ENCODE assay signal across 12 cellular contexts in the genomic region with DNA sequence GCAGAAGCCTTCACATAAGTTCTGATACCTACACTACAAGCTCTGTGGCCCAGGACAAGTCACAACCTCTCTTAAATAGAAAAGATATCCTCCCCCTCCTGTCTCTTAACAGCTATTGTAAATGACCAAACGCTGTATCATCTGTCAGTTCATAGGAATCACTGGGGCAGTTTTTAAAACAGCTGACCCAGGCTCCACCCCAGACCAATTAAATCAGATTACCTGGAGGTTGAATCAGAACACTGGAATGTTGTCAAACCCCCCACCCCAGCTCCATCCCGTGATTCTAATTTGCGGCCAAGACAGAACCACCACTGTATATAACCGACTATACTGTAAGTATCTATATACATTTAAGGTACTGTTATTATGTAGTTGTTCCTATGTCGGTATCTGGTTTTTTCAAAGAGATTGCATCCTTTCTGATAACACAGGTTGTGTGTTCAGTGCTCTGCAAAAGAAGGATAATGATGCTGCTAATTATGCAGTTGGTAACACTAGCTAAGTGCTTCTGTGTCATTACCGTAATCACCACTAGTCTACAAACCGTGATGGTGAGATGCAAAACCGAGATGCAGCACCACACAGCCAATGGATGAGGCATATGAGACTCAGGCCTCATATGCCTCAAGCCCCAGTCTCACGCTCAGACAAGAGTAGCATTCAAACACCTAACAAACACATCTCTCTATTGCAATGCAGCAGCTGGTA. TPM values are rescaled to one million over a fixed set of nuclear protein-coding genes. Genes with fewer than 3 reads are reported as not detected.
A peak's percentile ranks its signal among the peaks of the same experiment; 100 is the strongest.
DNase-seq lines count a peak whose midpoint lies in the region; ATAC-seq, FAIRE-seq and TF ChIP-seq lines count a peak whose summit lies in the region.
"Had no signal": no experiment of that assay in that cellular context is flagged by ENCODE, and none has a peak within 500 bp of the region (broad histone marks: within the 10 kb centered on the region; RNA-seq: fewer than 3 reads in every experiment).

No MANE protein-coding gene starts in this region.

- DNase-seq in AG04450 (ENCODE audit: low read depth, low spot score) (no peak), HPDE6-E6E7 (ENCODE audit: extremely low spot score) (peak; percentile 87), activated B cell treated with CpG ODN at 0.5 μM for 24 hours (no peak), HepG2 (ENCODE audit: low spot score) (no peak), upper lobe of left lung (no peak), amniotic stem cell (lab: John Stamatoyannopoulos, UW) (no peak)
- DNase-seq: activated T-cell treated with anti-CD3 and anti-CD28 coated beads, Interleukin-2, amount 50 U/mL, for 24 hours; GOT3; NCI-H2227 treated with DMSO at 0.1 percent for 48 hours had no signal

- no peak for TF ChIP-seq POLR2A in HepG2 (IDR thresholded peaks at IDR 0.05; ENCODE audit: insufficient read depth in 1 of 2, low read depth in 2 of 2, low read length in 2 of 2)
- no peak for TF ChIP-seq POLR2A in upper lobe of left lung (IDR thresholded peaks at IDR 0.05)

- no peak overlapping the region for H3K27ac Mint-ChIP-seq in activated B cell treated with CpG ODN at 0.5 μM for 24 hours
- H3K27ac Mint-ChIP-seq: activated T-cell treated with anti-CD3 and anti-CD28 coated beads, Interleukin-2, amount 50 U/mL, for 24 hours had no signal

- TF ChIP-seq CTCF in AG04450 (IDR thresholded peaks at IDR 0.05; ENCODE audit: low read depth, low read length) (peak; percentile 21; the same call in 1 of the 2 replicates), activated B cell treated with CpG ODN at 0.5 μM for 24 hours (IDR thresholded peaks at IDR 0.05) (no peak), HepG2 (CRISPR knock-in tag; IDR thresholded peaks at IDR 0.05) (peak; percentile 20; the same call in 1 of the 2 replicates), upper lobe of left lung (IDR thresholded peaks at IDR 0.05) (no peak)

- peak overlapping the region; percentile 90 for H3K4me2 ChIP-seq in HepG2 (ENCODE audit: low read depth, low read length)

- no peak for TF ChIP-seq EP300 in HepG2 (IDR thresholded peaks at IDR 0.05; ENCODE audit: low read depth in 2 of 2, low read length in 2 of 2)
- no peak for TF ChIP-seq EP300 in HepG2 (CRISPR knock-in tag; IDR thresholded peaks at IDR 0.05; ENCODE audit: borderline replicate concordance)
- no peak for TF ChIP-seq EP300 in upper lobe of left lung (IDR thresholded peaks at IDR 0.05)

- in situ Hi-C loops in HepG2 (cut with HindIII; ENCODE audit: extremely low pct_ligation_motif_present, low pct_unique_long_range_greater_than_20kb), result no loop called here

- H4K20me1 ChIP-seq in HepG2 (ENCODE audit: insufficient read depth, low read length), result peaks cover 36% of the 10 kb centered on the region

- H3K4me3 Mint-ChIP-seq in activated B cell treated with CpG ODN at 0.5 μM for 24 hours, result no peak overlapping the region
- H3K4me3 Mint-ChIP-seq: activated T-cell treated with anti-CD3 and anti-CD28 coated beads, Interleukin-2, amount 50 U/mL, for 24 hours had no signal

- no peak overlapping the region for H2AFZ ChIP-seq in HepG2 (ENCODE audit: low read length)

- peaks cover 5% of the 10 kb centered on the region for H3K27me3 Mint-ChIP-seq in activated B cell treated with CpG ODN at 0.5 μM for 24 hours

- H3K9ac ChIP-seq in HepG2 (ENCODE audit: insufficient read depth, low read depth, low read length), result no peak overlapping the region

- H3K4me3 ChIP-seq in AG04450 (ENCODE audit: low read depth, low read length), result no peak overlapping the region
- peak overlapping the region in 1 of 3 experiments; percentile 68; a peak in 1 of 6 replicates for H3K4me3 ChIP-seq in HepG2 (replicated peaks in 1 of 3; ENCODE audit: insufficient read depth in 1 of 3, low read depth in 2 of 3, low read length in 3 of 3)
- no peak overlapping the region for H3K4me3 ChIP-seq in upper lobe of left lung
- H3K4me3 ChIP-seq: psoas muscle had no signal

- CTCF ChIA-PET in AG04450 (lab: Charles Lee), result interaction anchor here (0.6 kb wide), 1 partner anchor 285 kb away, joined by 4 read pairs; no protein-coding TSS in a partner anchor
- CTCF ChIA-PET in activated B cell treated with CpG ODN at 0.5 μM for 24 hours (lab: Charles Lee), result interaction anchor here (0.8 kb wide), 1 partner anchor 27 kb away, joined by 3 read pairs; no protein-coding TSS in a partner anchor
- CTCF ChIA-PET in HepG2 (lab: Yijun Ruan, JAX; ENCODE audit: low intra/inter-chr PET ratio, low total read pairs), result no interaction called here

- FAIRE-seq in HepG2 (lab: Jason Lieb, UNC), result no peak

- H3K9me3 ChIP-seq in AG04450 (ENCODE audit: control insufficient read depth, insufficient read depth, low read length), result peaks cover 8% of the 10 kb centered on the region
- no peaks in the 10 kb centered on the region for H3K9me3 ChIP-seq in HepG2 (ENCODE audit: low read length)
- no peaks in the 10 kb centered on the region for H3K9me3 ChIP-seq in upper lobe of left lung
- H3K9me3 ChIP-seq: psoas muscle had no signal

- peaks cover 8% of the 10 kb centered on the region for H3K36me3 Mint-ChIP-seq in activated B cell treated with CpG ODN at 0.5 μM for 24 hours (ENCODE audit: low read depth)

- no peaks in the 10 kb centered on the region for H3K27me3 ChIP-seq in AG04450 (ENCODE audit: control insufficient read depth, insufficient read depth, low read length)
- H3K27me3 ChIP-seq in HepG2 (ENCODE audit: control insufficient read depth in 1 of 2, insufficient read depth in 2 of 2, low read length in 2 of 2), result no peaks in the 10 kb centered on the region; a peak in 1 of 5 replicates
- no peaks in the 10 kb centered on the region for H3K27me3 ChIP-seq in upper lobe of left lung

- no TSS peak for BruUV-seq in HepG2 (replicated peaks; lab: Mats Ljungman, UMichigan)

- H3K27ac ChIP-seq in AG04450 (ENCODE audit: low read depth, low read length) (no peak overlapping the region), HepG2 (ENCODE audit: extremely low read length, insufficient read depth, low read length) (peak overlapping the region; percentile 86), upper lobe of left lung (no peak overlapping the region)

- peaks cover 2 to 5% of the 10 kb centered on the region in 2 experiments for H3K36me3 ChIP-seq in HepG2 (replicated peaks in 1 of 2; ENCODE audit: control insufficient read depth in 1 of 2, insufficient read depth in 2 of 2, low read length in 2 of 2)
- H3K36me3 ChIP-seq in upper lobe of left lung, result no peaks in the 10 kb centered on the region

- 0 out of 2 replicates have a peak, but pooled peaks have one; percentile 6 for TF ChIP-seq RAD21 in HepG2 (CRISPR knock-in tag; IDR thresholded peaks at IDR 0.05)

- peak; percentile 37 for ATAC-seq in activated B cell treated with CpG ODN at 0.5 μM for 24 hours (ENCODE audit: low read depth)
- peak; percentile 50 for ATAC-seq in HepG2
- ATAC-seq in upper lobe of left lung (ENCODE audit: low FRiP score in 2 of 2), result no peak
- ATAC-seq in GM21526 (IDR thresholded peaks at IDR 0.05; ENCODE audit: low FRiP score, unreplicated experiment), result no peak
- ATAC-seq in GM19035 (IDR thresholded peaks at IDR 0.05; ENCODE audit: unreplicated experiment), result no peak

- peaks cover 2% of the 10 kb centered on the region for H3K9me3 Mint-ChIP-seq in activated B cell treated with CpG ODN at 0.5 μM for 24 hours
- H3K9me3 Mint-ChIP-seq: activated T-cell treated with anti-CD3 and anti-CD28 coated beads, Interleukin-2, amount 50 U/mL, for 24 hours had no signal

- H3K79me2 ChIP-seq in HepG2 (ENCODE audit: insufficient read depth, low read length), result peaks cover 93% of the 10 kb centered on the region

- WGBS in HepG2 (ENCODE audit: low lambda C conversion rate), result 43% methylated on average over 8 of the region's 9 CpGs
- 93 to 95% methylated on average over 9 of the region's 9 CpGs for WGBS in upper lobe of left lung, 2 donors

- POLR2A ChIA-PET in AG04450 (lab: Yijun Ruan, JAX), result no interaction called here
- POLR2A ChIA-PET in activated B cell treated with CpG ODN at 0.5 μM for 24 hours (lab: Charles Lee), result no interaction called here
- POLR2A ChIA-PET in HepG2 (lab: Yijun Ruan, JAX), result interaction anchor here (0.9 to 2.7 kb wide), 11 partner anchors 15 to 253 kb away, joined by 3 to 13 read pairs (median 5); no protein-coding TSS in a partner anchor

- H3K4me1 ChIP-seq in HepG2 (ENCODE audit: insufficient read depth, low read length) (peaks cover 96% of the 10 kb centered on the region), upper lobe of left lung (peaks cover 8 to 29% (median 21%) of the 10 kb centered on the region in 4 donors)

- peaks cover 20% of the 10 kb centered on the region for H3K4me1 Mint-ChIP-seq in activated B cell treated with CpG ODN at 0.5 μM for 24 hours

- intact Hi-C loops in activated B cell treated with CpG ODN at 0.5 μM for 24 hours (cut with micrococcal nuclease) (no loop called here), HepG2 (cut with micrococcal nuclease; ENCODE audit: unreplicated experiment) (loop anchor here (2.0 to 5.0 kb wide), 2 partner anchors 64 to 198 kb away; no protein-coding TSS in a partner anchor)

RNA-seq across cellular contexts. Expression of gene TNS3, which starts 47.4 kb away (rescaled TPM):
- polyA plus RNA-seq in AG04450 (2011; rRNA removed) (121 and 131 TPM in 2 replicates), HepG2 (2011; rRNA removed) (52.9 and 55.1 TPM in 2 replicates)
- 326 and 376 TPM in 2 replicates for polyA minus RNA-seq in AG04450 (2011; rRNA and poly(A)+ RNA removed)
- total RNA-seq in activated B cell treated with CpG ODN at 0.5 μM for 24 hours (29.4 and 30.3 TPM in 2 replicates), HepG2 (2016; rRNA removed; fragmentation: Illumina TruSeq; extraction: Trizol) (51.3 and 55.7 TPM in 2 replicates), upper lobe of left lung (100 to 1,000 TPM in 5 of 6 donors, 10 to 100 TPM in 1; 90.6 to 266 (median 143) TPM)
- total RNA-seq in HepG2 (2016; cell fraction: cytosol; rRNA removed; fragmentation: Illumina TruSeq; extraction: Trizol; ENCODE audit: low read depth), result 14.9 and 19.1 TPM in 2 replicates
- total RNA-seq in HepG2 (2016; cell fraction: insoluble cytoplasmic fraction; rRNA removed; fragmentation: Illumina TruSeq; extraction: Trizol), result 45.5 and 52.6 TPM in 2 replicates
- 16.6 and 16.8 TPM in 2 replicates for total RNA-seq in HepG2 (2016; cell fraction: membrane; rRNA removed; fragmentation: Illumina TruSeq; extraction: Trizol)
- 72.4 and 83.0 TPM in 2 replicates for total RNA-seq in HepG2 (2016; cell fraction: nucleus; rRNA removed; fragmentation: Illumina TruSeq; extraction: Trizol)
- polyA plus RNA-seq in HepG2 (2011; cell fraction: cytosol; rRNA removed), result 28.4 and 33.2 TPM in 2 replicates
- 76.4 and 98.4 TPM in 2 replicates for polyA plus RNA-seq in HepG2 (2011; cell fraction: nucleus; rRNA removed)
- polyA plus RNA-seq in HepG2 (2012), result 48.6 and 60.6 TPM in 2 replicates
- polyA plus RNA-seq in HepG2 (2016; cell fraction: cytosol; fragmentation: Illumina TruSeq; extraction: Trizol; ENCODE audit: low read depth), result 1.6 and 1.9 TPM in 2 replicates
- 32.3 and 39.6 TPM in 2 replicates for polyA plus RNA-seq in HepG2 (2016; cell fraction: insoluble cytoplasmic fraction; fragmentation: Illumina TruSeq; extraction: Trizol; ENCODE audit: low read depth)
- polyA plus RNA-seq in HepG2 (2016; cell fraction: membrane; fragmentation: Illumina TruSeq; extraction: Trizol; ENCODE audit: low read depth), result 3.7 and 4.3 TPM in 2 replicates
- 56.5 and 64.9 TPM in 2 replicates for polyA plus RNA-seq in HepG2 (2016; cell fraction: nucleus; fragmentation: Illumina TruSeq; extraction: Trizol; ENCODE audit: insufficient read depth, low read depth)
- 29.7 and 302 TPM in 2 replicates for polyA minus RNA-seq in HepG2 (2011; rRNA and poly(A)+ RNA removed; ENCODE audit: low replicate concordance)
- 53.8 and 56.5 TPM in 2 replicates for polyA minus RNA-seq in HepG2 (2011; cell fraction: cytosol; rRNA and poly(A)+ RNA removed)
- polyA minus RNA-seq in HepG2 (2011; cell fraction: nucleus; rRNA and poly(A)+ RNA removed), result 139 and 170 TPM in 2 replicates

Comparison
In these comparisons a context has a peak if more than half of its experiments do, and no peak if none do; other contexts are left out.
1. CTCF ChIP-seq: peak in AG04450 (single experiment) and HepG2 (single experiment); none in activated B cell treated with CpG ODN at 0.5 μM for 24 hours (single experiment) and upper lobe of left lung (0 of 6).
2. ATAC-seq: peak in activated B cell treated with CpG ODN at 0.5 μM for 24 hours (single experiment) and HepG2 (single experiment); none in upper lobe of left lung (0 of 2), GM21526 (single experiment) and GM19035 (single experiment).